ENCODE assay signal across 7 cellular contexts in genomic region chr4:188245651-188246050, GRCh38.
"Had no signal": no experiment of that assay in that cellular context is flagged by ENCODE, and none has a peak within 500 bp of the region (broad histone marks: within the 10 kb centered on the region; RNA-seq: fewer than 3 reads in every experiment).

No MANE protein-coding gene starts in this region.

- H3K36me3 Mint-ChIP-seq: IgD-negative memory B cell had no signal

- H3K9ac ChIP-seq: GM23248, KMS-11 had no signal

- H3K4me3 ChIP-seq: GM23248 had no signal

- H3K27ac ChIP-seq: GM23248, KMS-11 had no signal

- H2AFZ ChIP-seq: GM23248 had no signal

- H3K4me3 Mint-ChIP-seq: H9, IgD-negative memory B cell had no signal

- H3K4me1 Mint-ChIP-seq: IgD-negative memory B cell had no signal

- H3K27me3 Mint-ChIP-seq: IgD-negative memory B cell had no signal

- DNase-seq: GM23248, GOT3, H9, HCEC 1CT, KBM-7 had no signal

- H3K9me3 Mint-ChIP-seq: H9 had no signal

- H3K4me2 ChIP-seq: KMS-11 had no signal

- H3K27ac Mint-ChIP-seq: IgD-negative memory B cell had no signal
